9 cellular contexts compared by ENCODE assay signal in genomic region chr6:161169690-161170089, GRCh38.
A peak's percentile ranks its signal among the peaks of the same experiment; 100 is the strongest.
DNase-seq lines count a peak whose midpoint lies in the region; ATAC-seq and TF ChIP-seq lines count a peak whose summit lies in the region.
"Had no signal": no experiment of that assay in that cellular context is flagged by ENCODE, and none has a peak within 500 bp of the region (broad histone marks: within the 10 kb centered on the region; RNA-seq: fewer than 3 reads in every experiment).

No MANE protein-coding gene starts in this region.

- no peaks in the 10 kb centered on the region for H3K27me3 Mint-ChIP-seq in chondrocyte (ENCODE audit: low read depth)
- H3K27me3 Mint-ChIP-seq in activated CD4-positive, alpha-beta T cell treated with anti-CD3 and anti-CD28 coated beads for 36 hours, result no peaks in the 10 kb centered on the region

- no peak overlapping the region for H3K4me3 Mint-ChIP-seq in chondrocyte (ENCODE audit: unreplicated experiment)
- H3K4me3 Mint-ChIP-seq in activated CD4-positive, alpha-beta T cell treated with anti-CD3 and anti-CD28 coated beads for 36 hours, result no peak overlapping the region

- H3K9me3 Mint-ChIP-seq in chondrocyte (ENCODE audit: low read depth), result peaks cover 8% of the 10 kb centered on the region
- H3K9me3 Mint-ChIP-seq in activated CD4-positive, alpha-beta T cell treated with anti-CD3 and anti-CD28 coated beads for 36 hours (ENCODE audit: low read depth), result peaks cover 1% of the 10 kb centered on the region

- H3K27ac Mint-ChIP-seq in chondrocyte (ENCODE audit: unreplicated experiment), result peak overlapping the region; percentile 59
- no peak overlapping the region for H3K27ac Mint-ChIP-seq in activated CD4-positive, alpha-beta T cell treated with anti-CD3 and anti-CD28 coated beads for 36 hours

- ATAC-seq in GM21381 (IDR thresholded peaks at IDR 0.05; ENCODE audit: unreplicated experiment), result peak; percentile 4
- ATAC-seq in sciatic nerve, result peak; percentile 76
- ATAC-seq in activated CD4-positive, alpha-beta T cell treated with anti-CD3 and anti-CD28 coated beads for 36 hours, result no peak
- ATAC-seq in HG03095 (IDR thresholded peaks at IDR 0.05; ENCODE audit: unreplicated experiment), result no peak

- CTCF ChIA-PET in activated CD4-positive, alpha-beta T cell treated with anti-CD3 and anti-CD28 coated beads for 36 hours (lab: Charles Lee), result no interaction called here

- H3K4me1 Mint-ChIP-seq in chondrocyte (ENCODE audit: low read depth), result peaks cover 29% of the 10 kb centered on the region
- no peaks in the 10 kb centered on the region for H3K4me1 Mint-ChIP-seq in activated CD4-positive, alpha-beta T cell treated with anti-CD3 and anti-CD28 coated beads for 36 hours

- TF ChIP-seq CTCF in chondrocyte (IDR thresholded peaks at IDR 0.05), result no peak

- DNase-seq in NCI-H446 (lab: John Stamatoyannopoulos, UW) (peak; percentile 1 to 61), chondrocyte (ENCODE audit: low spot score) (no peak), sciatic nerve (ENCODE audit: low spot score) (peak; percentile 72)
- DNase-seq in activated CD4-positive, alpha-beta T cell treated with anti-CD3 and anti-CD28 coated beads for 36 hours, result no peak
- no peak for DNase-seq in stimulated activated CD4-positive, alpha-beta T cell treated with anti-CD3 and anti-CD28 coated beads, Interleukin-2, amount 100 ng/mL, for 48 hours
- DNase-seq in activated CD4-positive, alpha-beta T cell treated with anti-CD3 and anti-CD28 coated beads, Interleukin-2, amount 50 U/mL, for 1 hour, result no peak
- DNase-seq: NCI-H226 had no signal

- peaks cover 6% of the 10 kb centered on the region for H3K36me3 Mint-ChIP-seq in chondrocyte (ENCODE audit: low read depth)
- H3K36me3 Mint-ChIP-seq in activated CD4-positive, alpha-beta T cell treated with anti-CD3 and anti-CD28 coated beads for 36 hours (ENCODE audit: low read depth), result peaks cover 5% of the 10 kb centered on the region

- POLR2A ChIA-PET in activated CD4-positive, alpha-beta T cell treated with anti-CD3 and anti-CD28 coated beads for 36 hours (lab: Charles Lee), result no interaction called here

- intact Hi-C loops in sciatic nerve (cut with DNase I), result no loop called here
- intact Hi-C loops in activated CD4-positive, alpha-beta T cell treated with anti-CD3 and anti-CD28 coated beads for 36 hours (cut with DNase I, micrococcal nuclease), result no loop called here

Comparison
In these comparisons a context has a peak if more than half of its experiments do, and no peak if none do; other contexts are left out.
1. ATAC-seq: peak in GM21381 (single experiment) and sciatic nerve (single experiment); none in activated CD4-positive, alpha-beta T cell treated with anti-CD3 and anti-CD28 coated beads for 36 hours (single experiment) and HG03095 (single experiment).
2. DNase-seq: peak in NCI-H446 (2 of 2) and sciatic nerve (single experiment); none in chondrocyte (single experiment), activated CD4-positive, alpha-beta T cell treated with anti-CD3 and anti-CD28 coated beads for 36 hours (single experiment), stimulated activated CD4-positive, alpha-beta T cell treated with anti-CD3 and anti-CD28 coated beads, Interleukin-2, amount 100 ng/mL, for 48 hours (0 of 2) and activated CD4-positive, alpha-beta T cell treated with anti-CD3 and anti-CD28 coated beads, Interleukin-2, amount 50 U/mL, for 1 hour (single experiment).